Comparison of ENCODE assay signal across 16 cellular contexts in the genomic region with DNA sequence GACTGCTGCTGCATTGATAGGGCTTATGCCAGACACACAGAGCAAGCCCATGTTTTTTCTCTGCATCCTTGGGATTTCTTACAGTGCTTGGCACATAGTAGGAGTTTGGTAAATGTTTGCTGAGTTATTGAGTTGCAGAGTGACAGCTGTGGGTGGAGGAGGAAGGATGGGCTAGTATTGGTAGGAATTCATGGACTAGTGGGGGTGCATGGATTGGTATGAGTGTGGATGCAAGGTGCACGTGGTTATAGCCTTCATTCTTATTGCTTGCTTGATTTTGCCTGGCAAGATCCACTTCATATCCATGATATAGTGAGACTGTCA. TPM values are rescaled to one million over a fixed set of nuclear protein-coding genes. Genes with fewer than 3 reads are reported as not detected.
DNase-seq lines count a peak whose midpoint lies in the region; ATAC-seq, FAIRE-seq and TF ChIP-seq lines count a peak whose summit lies in the region.
"Had no signal": no experiment of that assay in that cellular context is flagged by ENCODE, and none has a peak within 500 bp of the region (broad histone marks: within the 10 kb centered on the region; RNA-seq: fewer than 3 reads in every experiment).

No MANE protein-coding gene starts in this region.

- H3K4me2 ChIP-seq in GM12878 (ENCODE audit: control insufficient read depth, insufficient read depth): peak overlapping the region; percentile 63; the same call in 1 of the 2 replicates
- H3K4me2 ChIP-seq: A549 had no signal

- no peak for TF ChIP-seq POLR2A in GM12878 (IDR thresholded peaks at IDR 0.05; ENCODE audit: low read depth, low read length)

- H3K27ac ChIP-seq in GM12878 (ENCODE audit: control insufficient read depth, insufficient read depth): peak overlapping the region; percentile 69
- H3K27ac ChIP-seq: A549 had no signal

- no peak for TF ChIP-seq RAD21 in GM12878 (IDR thresholded peaks at IDR 0.05; ENCODE audit: insufficient read depth, low read depth, low read length)

- peaks cover 7% of the 10 kb centered on the region in 2 donors for H3K9me3 Mint-ChIP-seq in stimulated activated naive B cell treated with anti-CD40 and anti-IgM and Interleukin-4, amounts not matched to agents 10 μg/mL and 1 μg/mL and 100 μg/mL, for 72 hours

- peaks cover 0 to 1% of the 10 kb centered on the region in 2 donors for H3K36me3 Mint-ChIP-seq in stimulated activated naive B cell treated with anti-CD40 and anti-IgM and Interleukin-4, amounts not matched to agents 10 μg/mL and 1 μg/mL and 100 μg/mL, for 72 hours
- H3K36me3 Mint-ChIP-seq: CD4-positive, alpha-beta memory T cell had no signal

- H2AFZ ChIP-seq in GM12878 (ENCODE audit: control insufficient read depth, low read depth, low read length): peak overlapping the region; percentile 59

- no peaks in the 10 kb centered on the region for H4K20me1 ChIP-seq in GM12878 (ENCODE audit: control insufficient read depth, insufficient read depth)

- no peak for TF ChIP-seq EP300 in GM12878 (IDR thresholded peaks at IDR 0.05; ENCODE audit: borderline replicate concordance in 1 of 2, control insufficient read depth in 1 of 2, low read depth in 2 of 2, low read length in 2 of 2)

- WGBS in GM12878 (ENCODE audit: insufficient coverage, insufficient replicate concordance, low lambda C conversion rate, missing lambda C conversion rate): 56% methylated on average over 1 of the region's 1 CpG

- peaks cover 1% of the 10 kb centered on the region; the same call in 1 of the 2 replicates for H3K79me2 ChIP-seq in GM12878 (ENCODE audit: control insufficient read depth, insufficient read depth, low read length)

- peaks cover 29 to 37% of the 10 kb centered on the region in 2 donors for H3K27me3 Mint-ChIP-seq in stimulated activated naive B cell treated with anti-CD40 and anti-IgM and Interleukin-4, amounts not matched to agents 10 μg/mL and 1 μg/mL and 100 μg/mL, for 72 hours

- RAD21 ChIA-PET in GM12878 (lab: Charles Lee; ENCODE audit: unreplicated experiment): no interaction called here

- peaks cover 2% of the 10 kb centered on the region; the same call in 2 of the 3 replicates for H3K9me3 ChIP-seq in GM12878 (replicated peaks; ENCODE audit: control insufficient read depth, insufficient read depth, low read length)
- H3K9me3 ChIP-seq: HAP-1 had no signal

- H3K27me3 ChIP-seq in GM12878 (replicated peaks in 1 of 2; ENCODE audit: control insufficient read depth in 2 of 2, insufficient read depth in 2 of 2, low read length in 1 of 2): no peaks in the 10 kb centered on the region

- TSS peak; percentile 27 for BruUV-seq in GM12878 (replicated peaks; lab: Mats Ljungman, UMichigan)

- ATAC-seq in GM18502 (IDR thresholded peaks at IDR 0.05; ENCODE audit: poor library complexity, unreplicated experiment) (peak; percentile 12), GM12878 (peak; percentile 26)
- ATAC-seq in stimulated activated naive B cell treated with anti-CD40 and anti-IgM and Interleukin-4, amounts not matched to agents 10 μg/mL and 1 μg/mL and 100 μg/mL, for 72 hours (replicated peaks): peak in 1 of 2 donors; percentile 3
- ATAC-seq: A549 had no signal

- no peak for DNase-seq in GM12878 (ENCODE audit: low read depth, low spot score)
- no peak for DNase-seq in stimulated activated naive B cell treated with anti-CD40 and anti-IgM and Interleukin-4, amounts not matched to agents 10 μg/mL and 1 μg/mL and 100 μg/mL, for 72 hours
- DNase-seq in SK-N-DZ (ENCODE audit: low spot score): no peak
- no peak for DNase-seq in 8988T
- no peak for DNase-seq in activated CD8-positive, alpha-beta memory T cell treated with anti-CD3 and anti-CD28 coated beads, Interleukin-2, amount 50 U/mL, for 4 hours
- DNase-seq: Calu3; CD4-positive, alpha-beta memory T cell; DMS79 treated with DMSO at 0.1 percent for 48 hours; GF-D8 had no signal

- CTCF ChIA-PET in GM12878 (lab: Yijun Ruan, JAX): interaction anchor here (0.7 to 1.1 kb wide), 2 partner anchors 9 to 25 kb away, joined by 3 read pairs; no protein-coding TSS in a partner anchor

- intact Hi-C loops in GM12878 (cut with micrococcal nuclease; ENCODE audit: unreplicated experiment): no loop called here

- H3K27ac Mint-ChIP-seq in stimulated activated naive B cell treated with anti-CD40 and anti-IgM and Interleukin-4, amounts not matched to agents 10 μg/mL and 1 μg/mL and 100 μg/mL, for 72 hours: peak overlapping the region; percentile 90
- H3K27ac Mint-ChIP-seq: CD4-positive, alpha-beta memory T cell had no signal

- H3K4me3 ChIP-seq in GM12878: no peak overlapping the region
- H3K4me3 ChIP-seq: A549, HAP-1 had no signal

- in situ Hi-C loops in GM12878 (cut with MboI): no loop called here

- FAIRE-seq in GM12878 (lab: Jason Lieb, UNC): no peak
- FAIRE-seq: A549, GM18507 had no signal

- SMC1A ChIA-PET in GM12878 (lab: Charles Lee; ENCODE audit: uncharacterized antibody, unreplicated experiment): interaction anchor here (2.5 to 3.0 kb wide), 2 partner anchors 13 to 18 kb away, joined by 8 to 25 read pairs; no protein-coding TSS in a partner anchor

- peaks cover 14% of the 10 kb centered on the region for H3K4me1 ChIP-seq in GM12878 (ENCODE audit: control insufficient read depth, insufficient read depth, low read length)
- H3K4me1 ChIP-seq: A549, HAP-1 had no signal

- no peaks in the 10 kb centered on the region for H3K36me3 ChIP-seq in GM12878 (ENCODE audit: control insufficient read depth in 2 of 2, insufficient read depth in 2 of 2, low read length in 1 of 2)
- H3K36me3 ChIP-seq: HAP-1 had no signal

- H3K4me1 Mint-ChIP-seq in stimulated activated naive B cell treated with anti-CD40 and anti-IgM and Interleukin-4, amounts not matched to agents 10 μg/mL and 1 μg/mL and 100 μg/mL, for 72 hours: peaks cover 8 to 13% of the 10 kb centered on the region in 2 donors
- H3K4me1 Mint-ChIP-seq: CD4-positive, alpha-beta memory T cell had no signal

- no peak overlapping the region; the same call in 1 of the 2 replicates for H3K9ac ChIP-seq in GM12878 (ENCODE audit: control insufficient read depth, insufficient read depth, low read length)

- POLR2A ChIA-PET in GM12878 (lab: Charles Lee): interaction anchor here (0.6 kb wide), 1 partner anchor 353 kb away, joined by 3 read pairs; no protein-coding TSS in a partner anchor

- H3K4me3 Mint-ChIP-seq in stimulated activated naive B cell treated with anti-CD40 and anti-IgM and Interleukin-4, amounts not matched to agents 10 μg/mL and 1 μg/mL and 100 μg/mL, for 72 hours: no peak overlapping the region
- H3K4me3 Mint-ChIP-seq: CD4-positive, alpha-beta memory T cell had no signal

- no peak for TF ChIP-seq CTCF in GM12878 (IDR thresholded peaks at IDR 0.05 in 2 of 3, conservative IDR thresholded peaks at IDR 0.05 in 1 of 3; ENCODE audit: control insufficient read depth in 2 of 3, extremely low read depth in 1 of 3, insufficient read depth in 1 of 3, low read depth in 3 of 3, low read length in 3 of 3)

TF ChIP-seq in GM12878, 131 proteins besides CTCF, POLR2A, EP300 and RAD21:
- TF ChIP-seq ZNF622 (IDR thresholded peaks at IDR 0.05): no peak
- TF ChIP-seq ATF7 (IDR thresholded peaks at IDR 0.05; ENCODE audit: low read depth): 0 out of 2 replicates have a peak, but pooled peaks have one; percentile 9
- 0 out of 2 replicates have a peak, but pooled peaks have one; percentile 7 for TF ChIP-seq EED (IDR thresholded peaks at IDR 0.05; ENCODE audit: low read depth)
- TF ChIP-seq HDGF (IDR thresholded peaks at IDR 0.05): peak; percentile 95
- TF ChIP-seq DPF2 (IDR thresholded peaks at IDR 0.05): peak; percentile 36
- TF ChIP-seq IKZF1 (conservative IDR thresholded peaks at IDR 0.05): peak; percentile 59
- 0 out of 2 replicates have a peak, but pooled peaks have one; percentile 3 for TF ChIP-seq IRF4 (IDR thresholded peaks at IDR 0.05; ENCODE audit: low read depth, low read length)
- no peak for TF ChIP-seq FOS (IDR thresholded peaks at IDR 0.05; ENCODE audit: borderline replicate concordance, extremely low read depth, insufficient read length)
- TF ChIP-seq IKZF2 (IDR thresholded peaks at IDR 0.05): peak in 1 of 2 experiments; percentile 49; a peak in 2 of 4 replicates
- TF ChIP-seq RAD51 (IDR thresholded peaks at IDR 0.05): peak; percentile 15; the same call in 1 of the 2 replicates

RNA-seq across cellular contexts. Expression of gene RGS6, which starts 11.4 kb away (rescaled TPM):
- total RNA-seq in GM12878 (2013; cell fraction: nucleolus; rRNA removed): 130 and 147 TPM in 2 replicates
- total RNA-seq in GM12878 (2014; rRNA removed) (10.0 and 11.0 TPM in 2 replicates), GM12878 (2014; rRNA removed; fragmentation: Illumina TruSeq; extraction: Trizol) (16.8 and 18.1 TPM in 2 replicates), GM12878 (2021) (14.9 and 16.9 TPM in 2 replicates)
- polyA plus RNA-seq in GM12878 (2011; ENCODE audit: low read depth): 2.7 TPM
- polyA plus RNA-seq in GM12878 (2011; rRNA removed) (8.8 and 13.8 TPM in 2 replicates), GM12878 (2014; fragmentation: Illumina TruSeq; extraction: Trizol) (16.4 and 23.7 TPM in 2 replicates), GM12878 (2014; fragmentation: Nextera tagmentation; extraction: Ambion mirVana) (1 to 10 TPM; 3.9 to 4.7 TPM), GM12878 (2014; rRNA removed) (10.3 and 13.6 TPM in 2 replicates), GM12878 (2016; fragmentation: Nextera tagmentation; extraction: Ambion mirVana) (10 to 100 TPM; 11.3 to 13.5 TPM)
- polyA plus RNA-seq in GM12878 (2011; cell fraction: cytosol; rRNA removed): 3.9 and 4.2 TPM in 2 replicates
- polyA plus RNA-seq in GM12878 (2011; cell fraction: nucleus; rRNA removed): 17.2 and 20.4 TPM in 2 replicates
- polyA plus RNA-seq in GM12878 (2012): 3.4 and 4.9 TPM in 2 replicates
- polyA minus RNA-seq in GM12878 (2011; rRNA and poly(A)+ RNA removed): 8.8 and 9.4 TPM in 2 replicates
- 3.0 and 5.3 TPM in 2 replicates for polyA minus RNA-seq in GM12878 (2011; cell fraction: cytosol; rRNA and poly(A)+ RNA removed)
- 19.8 and 25.5 TPM in 2 replicates for polyA minus RNA-seq in GM12878 (2011; cell fraction: nucleus; rRNA and poly(A)+ RNA removed)
- not detected in 2 replicates for polyA plus RNA-seq in SK-N-DZ (2014; cell fraction: cytosol; rRNA removed)
- polyA plus RNA-seq in SK-N-DZ (2014; cell fraction: nucleus; rRNA removed): not detected in 2 replicates
- total RNA-seq: Calu3, HT-29 had no signal
- polyA plus RNA-seq: A549; BJ; CD14-positive monocyte; CD4-positive, alpha-beta memory T cell had no signal
